In the genomic region with DNA sequence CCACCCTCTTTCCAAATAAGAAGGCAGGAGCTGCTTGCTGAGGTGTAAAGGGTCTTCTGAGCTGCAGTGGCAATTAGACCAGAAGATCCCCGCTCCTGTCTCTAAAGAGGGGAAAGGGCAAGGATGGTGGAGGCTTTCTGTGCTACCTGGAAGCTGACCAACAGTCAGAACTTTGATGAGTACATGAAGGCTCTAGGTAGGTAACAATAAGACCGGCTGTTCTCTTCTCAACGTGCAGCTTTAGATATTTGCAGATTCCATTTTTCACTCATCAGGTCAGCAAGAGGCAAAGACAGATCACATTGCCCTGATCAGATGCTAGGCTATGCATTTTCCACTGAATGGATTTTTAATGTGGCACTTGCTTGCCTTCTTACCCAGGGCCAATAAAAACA, we compare ENCODE assay signal across 23 cellular contexts. TPM values are rescaled to one million over a fixed set of nuclear protein-coding genes. Genes with fewer than 3 reads are reported as not detected.
DNase-seq lines count a peak whose midpoint lies in the region; ATAC-seq and TF ChIP-seq lines count a peak whose summit lies in the region.
"Had no signal": no experiment of that assay in that cellular context is flagged by ENCODE, and none has a peak within 500 bp of the region (broad histone marks: within the 10 kb centered on the region; RNA-seq: fewer than 3 reads in every experiment).

FABP7 (plus strand) TSS at position 45 of the 395 bp plus-strand sequence; CDS start at position 124, 79 bp downstream.

- no peak within 1 kb of the TSS for H2BK120ac ChIP-seq in H9 (ENCODE audit: low read depth, low read length, poor library complexity, severe bottlenecking)

- H4K8ac ChIP-seq in H9 (replicated peaks; ENCODE audit: insufficient read length, low read depth, low read length): no peak within 1 kb of the TSS

- H3K36me3 Mint-ChIP-seq in H9 (ENCODE audit: insufficient read depth in 1 of 3, low read depth in 3 of 3): no peaks in the 10 kb centered on the region
- H3K36me3 Mint-ChIP-seq in neural crest cell (ENCODE audit: low read depth): no peaks in the 10 kb centered on the region
- H3K36me3 Mint-ChIP-seq in activated CD8-positive, alpha-beta T cell treated with anti-CD3 and anti-CD28 coated beads for 36 hours (ENCODE audit: low read depth): no peaks in the 10 kb centered on the region
- H3K36me3 Mint-ChIP-seq: memory B cell, naive B cell had no signal

- POLR2A ChIA-PET in activated CD8-positive, alpha-beta T cell treated with anti-CD3 and anti-CD28 coated beads for 36 hours (lab: Charles Lee): no interaction called here

- peaks cover 3% of the 10 kb centered on the region; the same call in 1 of the 2 replicates for H3K4me1 ChIP-seq in H9 (ENCODE audit: insufficient read depth, low read length)
- no peaks in the 10 kb centered on the region for H3K4me1 ChIP-seq in foreskin keratinocyte
- H3K4me1 ChIP-seq: BLaER1, vagina had no signal

- H3K18ac ChIP-seq in H9 (ENCODE audit: insufficient read length, low read depth, low read length): no peak within 1 kb of the TSS

- no peak within 1 kb of the TSS for H3K4ac ChIP-seq in H9 (ENCODE audit: low read depth, low read length)

- no peaks in the 10 kb centered on the region for H3K79me2 ChIP-seq in H9 (ENCODE audit: insufficient read depth, low read length)

- no peaks in the 10 kb centered on the region for H3K27me3 ChIP-seq in H9 (ENCODE audit: insufficient read depth, low read length)
- H3K27me3 ChIP-seq in foreskin keratinocyte: no peaks in the 10 kb centered on the region
- H3K27me3 ChIP-seq: BLaER1, vagina had no signal

- no peak within 1 kb of the TSS for H2BK12ac ChIP-seq in H9 (ENCODE audit: insufficient read length, low read depth, low read length)

- no peaks in the 10 kb centered on the region for H3K79me1 ChIP-seq in H9 (ENCODE audit: insufficient read depth, low read depth, low read length, poor library complexity, severe bottlenecking)

- no peak within 1 kb of the TSS for H2BK15ac ChIP-seq in H9 (ENCODE audit: low read depth, low read length)

- no peak within 1 kb of the TSS for H3K14ac ChIP-seq in H9 (ENCODE audit: insufficient read depth, low read length)

- no peak within 1 kb of the TSS for H4K5ac ChIP-seq in H9 (ENCODE audit: insufficient read length, low read depth, low read length)

- no peak for DNase-seq in H9
- DNase-seq in SK-MEL-5 (ENCODE audit: low read depth, low spot score): no peak
- no peak for DNase-seq in foreskin keratinocyte
- no peak for DNase-seq in neural crest cell (ENCODE audit: low read depth, low spot score)
- no peak for DNase-seq in activated CD8-positive, alpha-beta T cell treated with anti-CD3 and anti-CD28 coated beads for 36 hours
- no peak for DNase-seq in HK-2 (ENCODE audit: unreplicated experiment)
- DNase-seq: ACHN; activated CD8-positive, alpha-beta T cell treated with anti-CD3 and anti-CD28 coated beads, Interleukin-2, amount 10 ng/mL, durations not matched to agents 7 days and 5 days; Caco-2; erythroblast; GOT3; MG63; naive B cell; NCI-H1417 treated with DMSO at 0.1 percent for 48 hours; NCI-H2171 had no signal

- H3K9ac ChIP-seq in H9 (ENCODE audit: extremely low read depth, insufficient read length, low read length): no peak within 1 kb of the TSS
- H3K9ac ChIP-seq: BLaER1 had no signal

- no peaks in the 10 kb centered on the region for H3K23me2 ChIP-seq in H9 (ENCODE audit: insufficient read length, low read depth, low read length, poor library complexity, severe bottlenecking)

- H2BK5ac ChIP-seq in H9 (ENCODE audit: insufficient read length, low read length): no peak within 1 kb of the TSS

- H3K4me1 Mint-ChIP-seq in H9: peaks cover 25 to 37% of the 10 kb centered on the region in 2 experiments
- H3K4me1 Mint-ChIP-seq in neural crest cell: peaks cover 48% of the 10 kb centered on the region
- H3K4me1 Mint-ChIP-seq in activated CD8-positive, alpha-beta T cell treated with anti-CD3 and anti-CD28 coated beads for 36 hours (ENCODE audit: low read depth): no peaks in the 10 kb centered on the region
- H3K4me1 Mint-ChIP-seq: memory B cell, naive B cell had no signal

- WGBS in H9 (ENCODE audit: extremely low coverage, insufficient read length, low lambda C conversion rate): no CpG with 5 or more reads among the region's 3 CpGs

- H2BK20ac ChIP-seq in H9 (ENCODE audit: low read depth, low read length, poor library complexity, severe bottlenecking): no peak within 1 kb of the TSS

- H3K9me3 Mint-ChIP-seq in H9: no peaks in the 10 kb centered on the region
- H3K9me3 Mint-ChIP-seq in neural crest cell: no peaks in the 10 kb centered on the region
- peaks cover 3% of the 10 kb centered on the region for H3K9me3 Mint-ChIP-seq in activated CD8-positive, alpha-beta T cell treated with anti-CD3 and anti-CD28 coated beads for 36 hours

- no peaks in the 10 kb centered on the region for H3K9me3 ChIP-seq in H9 (ENCODE audit: control insufficient read depth, low read depth, low read length)
- H3K9me3 ChIP-seq: BLaER1, Caco-2, MG63, vagina had no signal

- TF ChIP-seq CTCF in H9 (conservative IDR thresholded peaks at IDR 0.05) (no peak), foreskin keratinocyte (conservative IDR thresholded peaks at IDR 0.05) (no peak), neural crest cell (conservative IDR thresholded peaks at IDR 0.05) (no peak)
- TF ChIP-seq CTCF in activated CD8-positive, alpha-beta T cell treated with anti-CD3 and anti-CD28 coated beads for 36 hours (IDR thresholded peaks at IDR 0.05): no peak

- CTCF ChIA-PET in activated CD8-positive, alpha-beta T cell treated with anti-CD3 and anti-CD28 coated beads for 36 hours (lab: Charles Lee): interaction anchor here (0.7 kb wide), 1 partner anchor 11 kb away, joined by 3 read pairs; no protein-coding TSS in a partner anchor

- intact Hi-C loops in activated CD8-positive, alpha-beta T cell treated with anti-CD3 and anti-CD28 coated beads for 36 hours (cut with micrococcal nuclease): no loop called here

- in situ Hi-C loops in SK-MEL-5 (cut with HindIII; ENCODE audit: low pct_unique_long_range_greater_than_20kb, low sequenced_read_pairs): no loop called here

- H4K20me1 ChIP-seq in H9 (ENCODE audit: control insufficient read depth, insufficient read depth, insufficient read length): no peaks in the 10 kb centered on the region
- H4K20me1 ChIP-seq: BLaER1 had no signal

- H3T11ph ChIP-seq in H9 (ENCODE audit: low read length): no peak within 1 kb of the TSS

- no peak within 1 kb of the TSS for H2AFZ ChIP-seq in H9 (ENCODE audit: low read length)

- no peak within 1 kb of the TSS for H2AK5ac ChIP-seq in H9 (ENCODE audit: insufficient read length, low read length)

- H3K27me3 Mint-ChIP-seq in H9 (ENCODE audit: low read depth): no peaks in the 10 kb centered on the region; the same call in 1 of the 2 replicates
- no peaks in the 10 kb centered on the region for H3K27me3 Mint-ChIP-seq in neural crest cell (ENCODE audit: low read depth)
- peaks cover 22% of the 10 kb centered on the region for H3K27me3 Mint-ChIP-seq in activated CD8-positive, alpha-beta T cell treated with anti-CD3 and anti-CD28 coated beads for 36 hours
- H3K27me3 Mint-ChIP-seq: memory B cell had no signal

- H3K56ac ChIP-seq in H9 (ENCODE audit: insufficient read length, low read depth, low read length): no peak within 1 kb of the TSS

- no peak within 1 kb of the TSS for H4K91ac ChIP-seq in H9 (ENCODE audit: insufficient read length, low read depth, low read length)

- H3K4me3 Mint-ChIP-seq in H9: peak within 1 kb of the TSS; percentile 42 to 71
- H3K4me3 Mint-ChIP-seq in neural crest cell: peak within 1 kb of the TSS; percentile 89
- H3K4me3 Mint-ChIP-seq in activated CD8-positive, alpha-beta T cell treated with anti-CD3 and anti-CD28 coated beads for 36 hours: no peak within 1 kb of the TSS
- H3K4me3 Mint-ChIP-seq: activated CD8-positive, alpha-beta T cell treated with anti-CD3 and anti-CD28 coated beads, Interleukin-2, amount 10 ng/mL, durations not matched to agents 7 days and 5 days; IgD-negative memory B cell; memory B cell; naive B cell had no signal

- H3K27ac Mint-ChIP-seq in H9 (peak within 1 kb of the TSS in 2 of 3 experiments; percentile 86 to 87; a peak in 4 of 7 replicates), neural crest cell (ENCODE audit: unreplicated experiment) (peak within 1 kb of the TSS; percentile 98)
- H3K27ac Mint-ChIP-seq in activated CD8-positive, alpha-beta T cell treated with anti-CD3 and anti-CD28 coated beads for 36 hours: no peak within 1 kb of the TSS
- H3K27ac Mint-ChIP-seq: activated CD8-positive, alpha-beta T cell treated with anti-CD3 and anti-CD28 coated beads, Interleukin-2, amount 10 ng/mL, durations not matched to agents 7 days and 5 days; IgD-negative memory B cell; memory B cell; naive B cell had no signal

- H3K27ac ChIP-seq in H9 (ENCODE audit: insufficient read length, low read depth, low read length) (no peak within 1 kb of the TSS), foreskin keratinocyte (no peak within 1 kb of the TSS)
- H3K27ac ChIP-seq: BLaER1, cardiac muscle cell, vagina had no signal

- no peak within 1 kb of the TSS for H3K23ac ChIP-seq in H9 (ENCODE audit: insufficient read length, low read depth, low read length)

- H3K4me2 ChIP-seq in H9 (ENCODE audit: insufficient read depth, insufficient read length, low read length): peak within 1 kb of the TSS; percentile 30
- H3K4me2 ChIP-seq: BLaER1 had no signal

- ATAC-seq in foreskin keratinocyte (peak; percentile 23), GM21723 (IDR thresholded peaks at IDR 0.05; ENCODE audit: unreplicated experiment) (no peak), GM21447 (IDR thresholded peaks at IDR 0.05; ENCODE audit: unreplicated experiment) (no peak)
- ATAC-seq in activated CD8-positive, alpha-beta T cell treated with anti-CD3 and anti-CD28 coated beads for 36 hours: no peak
- ATAC-seq: activated CD8-positive, alpha-beta T cell treated with anti-CD3 and anti-CD28 coated beads, Interleukin-2, amount 10 ng/mL, durations not matched to agents 7 days and 5 days had no signal

RNA-seq across cellular contexts. Expression of gene FABP7, which starts in this region (rescaled TPM):
- 3.3 and 3.9 TPM in 2 replicates for total RNA-seq in H9 (2021)
- 200 and 202 TPM in 2 replicates for total RNA-seq in SK-MEL-5 (2014; rRNA removed; shearing (Covaris generic))
- polyA plus RNA-seq in SK-MEL-5 (2015; cell fraction: cytosol; rRNA removed): 93.4 and 122 TPM in 2 replicates
- polyA plus RNA-seq in SK-MEL-5 (2015; cell fraction: nucleus; rRNA removed): 37.6 and 41.9 TPM in 2 replicates
- total RNA-seq in foreskin keratinocyte: 0.27 and 0.39 TPM in 2 replicates
- 0.49 and 0.59 TPM in 2 replicates for polyA plus RNA-seq in foreskin keratinocyte
- 246 and 256 TPM in 2 replicates for total RNA-seq in neural crest cell
- not detected for total RNA-seq in activated CD8-positive, alpha-beta T cell treated with anti-CD3 and anti-CD28 coated beads for 36 hours
- total RNA-seq: activated CD8-positive, alpha-beta T cell treated with anti-CD3 and anti-CD28 coated beads, Interleukin-2, amount 10 ng/mL, durations not matched to agents 7 days and 5 days; Caco-2; kidney epithelial cell; vagina had no signal
- polyA plus RNA-seq: IgD-negative memory B cell had no signal

Comparison
In these comparisons a context has a peak if more than half of its experiments do, and no peak if none do; other contexts are left out.
1. RNA of gene FABP7 (total RNA-seq): 246 to 256 TPM in neural crest cell and 200 to 202 TPM in SK-MEL-5; 3.3 to 3.9 TPM in H9, 0.27 to 0.39 TPM in foreskin keratinocyte and not detected in activated CD8-positive, alpha-beta T cell treated with anti-CD3 and anti-CD28 coated beads for 36 hours; every median in the first group is over 10 times any median in the second.
2. Peak in ATAC-seq in foreskin keratinocyte; RNA of the gene not detected or under 1 TPM.